Comparison of ENCODE assay signal across 19 cellular contexts in genomic region chr7:130346339-130346905, GRCh38. TPM values are rescaled to one million over a fixed set of nuclear protein-coding genes. Genes with fewer than 3 reads are reported as not detected.
DNase-seq lines count a peak whose midpoint lies in the region; ATAC-seq, FAIRE-seq and TF ChIP-seq lines count a peak whose summit lies in the region.
"Had no signal": no experiment of that assay in that cellular context is flagged by ENCODE, and none has a peak within 500 bp of the region (broad histone marks: within the 10 kb centered on the region; RNA-seq: fewer than 3 reads in every experiment).

No MANE protein-coding gene starts in this region.

- peak overlapping the region; percentile 99 for H2BK120ac ChIP-seq in neuronal stem cell (ENCODE audit: low read depth, low read length)

- in situ Hi-C loops in HepG2 (cut with HindIII; ENCODE audit: extremely low pct_ligation_motif_present, low pct_unique_long_range_greater_than_20kb) = no loop called here

- no peaks in the 10 kb centered on the region for H4K20me1 ChIP-seq in HepG2 (ENCODE audit: insufficient read depth, low read length)
- H4K20me1 ChIP-seq: BLaER1 treated with 17β-estradiol and CSF1 and Interleukin-3, amounts not matched to agents 10 nM and 100 nM had no signal

- peak overlapping the region; percentile 90 for H3K18ac ChIP-seq in neuronal stem cell (ENCODE audit: low read length)

- DNase-seq in cardiac septum (ENCODE audit: low spot score) = peak; percentile 71
- no peak for DNase-seq in right atrium auricular region (ENCODE audit: low spot score)
- peak; percentile 37 for DNase-seq in RPMI7951 (ENCODE audit: low read depth)
- DNase-seq in HepG2 (ENCODE audit: low spot score) = no peak
- no peak for DNase-seq in neuronal stem cell (ENCODE audit: low spot score)
- DNase-seq in Peyer's patch = no peak
- no peak for DNase-seq in small intestine
- DNase-seq: 8988T; CD4-positive, CD25-positive, alpha-beta regulatory T cell; DMS 273 treated with DMSO at 0.1 percent for 48 hours; HCEC 1CT; KBM-7 had no signal

- no peak overlapping the region for H3K9ac ChIP-seq in HepG2 (ENCODE audit: insufficient read depth, low read depth, low read length)
- H3K9ac ChIP-seq in neuronal stem cell (ENCODE audit: low read depth, low read length, poor library complexity) = no peak overlapping the region
- H3K9ac ChIP-seq: BLaER1 treated with 17β-estradiol and CSF1 and Interleukin-3, amounts not matched to agents 10 nM and 100 nM had no signal

- H2AK5ac ChIP-seq in neuronal stem cell (ENCODE audit: low read depth, low read length) = peak overlapping the region; percentile 98

- peak overlapping the region; percentile 34 for H3K23ac ChIP-seq in neuronal stem cell (ENCODE audit: low read depth, low read length, poor library complexity)

- TF ChIP-seq CTCF in right atrium auricular region (IDR thresholded peaks at IDR 0.05) (no peak), HepG2 (CRISPR knock-in tag; IDR thresholded peaks at IDR 0.05) (no peak), Peyer's patch (IDR thresholded peaks at IDR 0.05) (no peak)

- H3K14ac ChIP-seq in neuronal stem cell (ENCODE audit: low read length) = no peak overlapping the region

- WGBS in HepG2 (ENCODE audit: low lambda C conversion rate) = 57% methylated on average over 5 of the region's 10 CpGs
- WGBS in neuronal stem cell (ENCODE audit: extremely low coverage in 2 of 2, insufficient read length in 2 of 2, insufficient replicate concordance in 1 of 2), 2 donors = no CpG with 5 or more reads among the region's 10 CpGs
- 83 to 86% (median 85%) methylated on average over 10 of the region's 10 CpGs for WGBS in small intestine, 3 donors

- TF ChIP-seq EP300 in HepG2 (IDR thresholded peaks at IDR 0.05; ENCODE audit: low read depth in 2 of 2, low read length in 2 of 2) (no peak), HepG2 (CRISPR knock-in tag; IDR thresholded peaks at IDR 0.05; ENCODE audit: borderline replicate concordance) (no peak)

- H3K4me2 ChIP-seq in HepG2 (ENCODE audit: low read depth, low read length) = no peak overlapping the region
- no peak overlapping the region for H3K4me2 ChIP-seq in neuronal stem cell (ENCODE audit: insufficient read depth, low read length, poor library complexity, severe bottlenecking)
- H3K4me2 ChIP-seq: BLaER1 treated with 17β-estradiol and CSF1 and Interleukin-3, amounts not matched to agents 10 nM and 100 nM had no signal

- H3K27ac ChIP-seq in right atrium auricular region = no peak overlapping the region
- no peak overlapping the region for H3K27ac ChIP-seq in HepG2 (ENCODE audit: extremely low read length, insufficient read depth, low read length)
- no peak overlapping the region for H3K27ac ChIP-seq in neuronal stem cell (replicated peaks; ENCODE audit: low read length)
- no peak overlapping the region for H3K27ac ChIP-seq in Peyer's patch
- no peak overlapping the region for H3K27ac ChIP-seq in small intestine (ENCODE audit: low read depth in 1 of 2, low read length in 1 of 2)
- H3K27ac ChIP-seq: BLaER1 treated with 17β-estradiol and CSF1 and Interleukin-3, amounts not matched to agents 10 nM and 100 nM had no signal

- H3K4ac ChIP-seq in neuronal stem cell (ENCODE audit: low read length) = no peak overlapping the region

- peak overlapping the region; percentile 68 for H2BK12ac ChIP-seq in neuronal stem cell (ENCODE audit: low read length)

- CTCF ChIA-PET in HepG2 (lab: Yijun Ruan, JAX; ENCODE audit: low intra/inter-chr PET ratio, low total read pairs) = no interaction called here

- H2AFZ ChIP-seq in HepG2 (ENCODE audit: low read length) (no peak overlapping the region), neuronal stem cell (ENCODE audit: low read length) (no peak overlapping the region)

- TF ChIP-seq POLR2A in HepG2 (IDR thresholded peaks at IDR 0.05; ENCODE audit: insufficient read depth in 1 of 2, low read depth in 2 of 2, low read length in 2 of 2) (no peak), Peyer's patch (IDR thresholded peaks at IDR 0.05) (no peak)

- H2BK15ac ChIP-seq in neuronal stem cell (ENCODE audit: low read length) = peak overlapping the region; percentile 90

- ATAC-seq in HepG2 (no peak), GM21737 (IDR thresholded peaks at IDR 0.05; ENCODE audit: unreplicated experiment) (no peak)

- no TSS peak for BruUV-seq in HepG2 (replicated peaks; lab: Mats Ljungman, UMichigan)

- no peak overlapping the region for H4K8ac ChIP-seq in neuronal stem cell (ENCODE audit: low read depth, low read length)

- POLR2A ChIA-PET in HepG2 (lab: Yijun Ruan, JAX) = no interaction called here

- H3K4me3 ChIP-seq in right atrium auricular region (no peak overlapping the region), HepG2 (replicated peaks in 1 of 3; ENCODE audit: insufficient read depth in 1 of 3, low read depth in 2 of 3, low read length in 3 of 3) (no peak overlapping the region), neuronal stem cell (ENCODE audit: low read length in 2 of 2) (no peak overlapping the region), Peyer's patch (no peak overlapping the region), small intestine (ENCODE audit: low read depth in 1 of 2, low read length in 2 of 2) (no peak overlapping the region)
- H3K4me3 ChIP-seq: BLaER1 treated with 17β-estradiol and CSF1 and Interleukin-3, amounts not matched to agents 10 nM and 100 nM had no signal

- peaks cover 0 to 7% of the 10 kb centered on the region in 2 donors for H3K4me1 ChIP-seq in right atrium auricular region
- H3K4me1 ChIP-seq in HepG2 (ENCODE audit: insufficient read depth, low read length) = peaks cover 20% of the 10 kb centered on the region
- H3K4me1 ChIP-seq in neuronal stem cell (ENCODE audit: control insufficient read depth in 2 of 2, insufficient read depth in 1 of 2, low read depth in 1 of 2, low read length in 2 of 2) = peaks cover 33 to 34% of the 10 kb centered on the region in 2 donors
- peaks cover 0 to 3% (median 0%) of the 10 kb centered on the region in 4 donors for H3K4me1 ChIP-seq in Peyer's patch
- H3K4me1 ChIP-seq in small intestine (ENCODE audit: control insufficient read depth in 2 of 2, insufficient read depth in 1 of 2, low read depth in 1 of 2, low read length in 1 of 2) = no peaks in the 10 kb centered on the region

- FAIRE-seq in HepG2 (lab: Jason Lieb, UNC) (no peak), small intestine (lab: Jason Lieb, UNC) (no peak)
- FAIRE-seq: GM12891, GM19239, HTR-8/SVneo had no signal

- H3K79me2 ChIP-seq in HepG2 (ENCODE audit: insufficient read depth, low read length) = no peaks in the 10 kb centered on the region

- H3K36me3 ChIP-seq in right atrium auricular region = no peaks in the 10 kb centered on the region
- no peaks in the 10 kb centered on the region for H3K36me3 ChIP-seq in HepG2 (replicated peaks in 1 of 2; ENCODE audit: control insufficient read depth in 1 of 2, insufficient read depth in 2 of 2, low read length in 2 of 2)
- H3K36me3 ChIP-seq in neuronal stem cell (replicated peaks in 1 of 2; ENCODE audit: control insufficient read depth in 2 of 2, insufficient read depth in 2 of 2, low read length in 2 of 2) = no peaks in the 10 kb centered on the region
- H3K36me3 ChIP-seq in Peyer's patch = no peaks in the 10 kb centered on the region
- no peaks in the 10 kb centered on the region for H3K36me3 ChIP-seq in small intestine (ENCODE audit: control insufficient read depth in 2 of 2, insufficient read depth in 2 of 2, low read length in 2 of 2)
- H3K36me3 ChIP-seq: BLaER1 treated with 17β-estradiol and CSF1 and Interleukin-3, amounts not matched to agents 10 nM and 100 nM had no signal

- H3K27me3 ChIP-seq in right atrium auricular region = no peaks in the 10 kb centered on the region
- peaks cover 5 to 15% of the 10 kb centered on the region in 2 experiments for H3K27me3 ChIP-seq in HepG2 (ENCODE audit: control insufficient read depth in 1 of 2, insufficient read depth in 2 of 2, low read length in 2 of 2)
- no peaks in the 10 kb centered on the region for H3K27me3 ChIP-seq in neuronal stem cell (ENCODE audit: control insufficient read depth in 3 of 3, insufficient read depth in 3 of 3, low read depth in 1 of 3, low read length in 3 of 3)
- no peaks in the 10 kb centered on the region for H3K27me3 ChIP-seq in Peyer's patch
- H3K27me3 ChIP-seq in small intestine (ENCODE audit: control insufficient read depth in 2 of 2, insufficient read depth in 2 of 2, low read length in 2 of 2) = no peaks in the 10 kb centered on the region
- H3K27me3 ChIP-seq: BLaER1 treated with 17β-estradiol and CSF1 and Interleukin-3, amounts not matched to agents 10 nM and 100 nM had no signal

- no peak for TF ChIP-seq RAD21 in HepG2 (CRISPR knock-in tag; IDR thresholded peaks at IDR 0.05)

- H3K9me3 ChIP-seq in right atrium auricular region (no peaks in the 10 kb centered on the region), HepG2 (ENCODE audit: low read length) (no peaks in the 10 kb centered on the region), neuronal stem cell (replicated peaks in 1 of 2; ENCODE audit: control insufficient read depth in 2 of 2, insufficient read depth in 1 of 2, low read depth in 1 of 2, low read length in 2 of 2) (no peaks in the 10 kb centered on the region), Peyer's patch (no peaks in the 10 kb centered on the region), small intestine (ENCODE audit: control insufficient read depth, low read depth) (no peaks in the 10 kb centered on the region)
- H3K9me3 ChIP-seq: BLaER1 treated with 17β-estradiol and CSF1 and Interleukin-3, amounts not matched to agents 10 nM and 100 nM had no signal

- peak overlapping the region; percentile 89 for H2BK5ac ChIP-seq in neuronal stem cell (ENCODE audit: low read length)

- no peaks in the 10 kb centered on the region for H3K79me1 ChIP-seq in neuronal stem cell (ENCODE audit: low read depth, low read length)

- intact Hi-C loops in cardiac septum (cut with DNase I) = no loop called here
- intact Hi-C loops in HepG2 (cut with micrococcal nuclease; ENCODE audit: unreplicated experiment) = no loop called here

- peak overlapping the region; percentile 94 for H4K91ac ChIP-seq in neuronal stem cell (ENCODE audit: low read depth, low read length, poor library complexity)

RNA-seq across cellular contexts. Expression of gene CPA5, which starts 1.8 kb away (rescaled TPM):
- not detected for total RNA-seq in cardiac septum
- total RNA-seq in right atrium auricular region = not detected
- total RNA-seq in RPMI7951 (2014; rRNA removed; shearing (Covaris generic)) = 0.12 and 0.20 TPM in 2 replicates
- not detected in 2 replicates for total RNA-seq in HepG2 (2016; rRNA removed; fragmentation: Illumina TruSeq; extraction: Trizol)
- total RNA-seq in HepG2 (2016; cell fraction: cytosol; rRNA removed; fragmentation: Illumina TruSeq; extraction: Trizol; ENCODE audit: low read depth) = not detected in 2 replicates
- total RNA-seq in HepG2 (2016; cell fraction: insoluble cytoplasmic fraction; rRNA removed; fragmentation: Illumina TruSeq; extraction: Trizol) = not detected in 2 replicates
- total RNA-seq in HepG2 (2016; cell fraction: membrane; rRNA removed; fragmentation: Illumina TruSeq; extraction: Trizol) = not detected in 2 replicates
- total RNA-seq in HepG2 (2016; cell fraction: nucleus; rRNA removed; fragmentation: Illumina TruSeq; extraction: Trizol) = not detected in 2 replicates
- 0.30 and 0.48 TPM in 2 replicates for polyA plus RNA-seq in HepG2 (2011; rRNA removed)
- polyA plus RNA-seq in HepG2 (2011; cell fraction: cytosol; rRNA removed) = 0.20 and 0.21 TPM in 2 replicates
- polyA plus RNA-seq in HepG2 (2011; cell fraction: nucleus; rRNA removed) = 1.4 and 1.6 TPM in 2 replicates
- polyA plus RNA-seq in HepG2 (2012) = 0.59 TPM in 1 of 2 replicates, not detected in the other
- 0.19 TPM in 1 of 2 replicates, not detected in the other for polyA plus RNA-seq in HepG2 (2016; cell fraction: cytosol; fragmentation: Illumina TruSeq; extraction: Trizol; ENCODE audit: low read depth)
- not detected in 2 replicates for polyA plus RNA-seq in HepG2 (2016; cell fraction: insoluble cytoplasmic fraction; fragmentation: Illumina TruSeq; extraction: Trizol; ENCODE audit: low read depth)
- 0.30 TPM in 1 of 2 replicates, not detected in the other for polyA plus RNA-seq in HepG2 (2016; cell fraction: membrane; fragmentation: Illumina TruSeq; extraction: Trizol; ENCODE audit: low read depth)
- not detected in 2 replicates for polyA plus RNA-seq in HepG2 (2016; cell fraction: nucleus; fragmentation: Illumina TruSeq; extraction: Trizol; ENCODE audit: insufficient read depth, low read depth)
- 1.0 TPM in 1 of 2 replicates, not detected in the other for polyA minus RNA-seq in HepG2 (2011; rRNA and poly(A)+ RNA removed; ENCODE audit: low replicate concordance)
- not detected in 2 replicates for polyA minus RNA-seq in HepG2 (2011; cell fraction: cytosol; rRNA and poly(A)+ RNA removed)
- polyA minus RNA-seq in HepG2 (2011; cell fraction: nucleus; rRNA and poly(A)+ RNA removed) = not detected in 2 replicates
- polyA plus RNA-seq in neuronal stem cell (2013, experiment 1 of 2) = 0.11 TPM
- polyA plus RNA-seq in neuronal stem cell (2013, experiment 2 of 2) = 0.03 TPM
- not detected for total RNA-seq in Peyer's patch
- polyA plus RNA-seq in small intestine = under 1 TPM in 1 of 3 donors, not detected in 2; 0.04 TPM
- total RNA-seq: H4 had no signal

RNA-seq across cellular contexts. Expression of gene CPA1, which starts 33.9 kb away (rescaled TPM):
- total RNA-seq in cardiac septum (not detected), right atrium auricular region (not detected), HepG2 (2016; rRNA removed; fragmentation: Illumina TruSeq; extraction: Trizol) (0.20 TPM in 1 of 2 replicates, not detected in the other), Peyer's patch (not detected)
- total RNA-seq in RPMI7951 (2014; rRNA removed; shearing (Covaris generic)) = not detected in 2 replicates
- total RNA-seq in HepG2 (2016; cell fraction: cytosol; rRNA removed; fragmentation: Illumina TruSeq; extraction: Trizol; ENCODE audit: low read depth) = 0.20 and 0.35 TPM in 2 replicates
- total RNA-seq in HepG2 (2016; cell fraction: insoluble cytoplasmic fraction; rRNA removed; fragmentation: Illumina TruSeq; extraction: Trizol) = not detected in 2 replicates
- 0.34 TPM in 1 of 2 replicates, not detected in the other for total RNA-seq in HepG2 (2016; cell fraction: membrane; rRNA removed; fragmentation: Illumina TruSeq; extraction: Trizol)
- not detected in 2 replicates for total RNA-seq in HepG2 (2016; cell fraction: nucleus; rRNA removed; fragmentation: Illumina TruSeq; extraction: Trizol)
- polyA plus RNA-seq in HepG2 (2011; rRNA removed) (0.57 and 0.58 TPM in 2 replicates), small intestine (10 to 100 TPM in 2 of 3 donors, under 1 TPM in 1; 0.28 to 12.7 (median 12.2) TPM)
- 0.42 and 0.77 TPM in 2 replicates for polyA plus RNA-seq in HepG2 (2011; cell fraction: cytosol; rRNA removed)
- 1.2 and 2.4 TPM in 2 replicates for polyA plus RNA-seq in HepG2 (2011; cell fraction: nucleus; rRNA removed)
- polyA plus RNA-seq in HepG2 (2012) = 0.16 TPM in 1 of 2 replicates, not detected in the other
- 0.17 and 0.27 TPM in 2 replicates for polyA plus RNA-seq in HepG2 (2016; cell fraction: cytosol; fragmentation: Illumina TruSeq; extraction: Trizol; ENCODE audit: low read depth)
- 0.22 TPM in 1 of 2 replicates, not detected in the other for polyA plus RNA-seq in HepG2 (2016; cell fraction: insoluble cytoplasmic fraction; fragmentation: Illumina TruSeq; extraction: Trizol; ENCODE audit: low read depth)
- 0.14 TPM in 1 of 2 replicates, not detected in the other for polyA plus RNA-seq in HepG2 (2016; cell fraction: membrane; fragmentation: Illumina TruSeq; extraction: Trizol; ENCODE audit: low read depth)
- not detected in 2 replicates for polyA plus RNA-seq in HepG2 (2016; cell fraction: nucleus; fragmentation: Illumina TruSeq; extraction: Trizol; ENCODE audit: insufficient read depth, low read depth)
- not detected in 2 replicates for polyA minus RNA-seq in HepG2 (2011; rRNA and poly(A)+ RNA removed; ENCODE audit: low replicate concordance)
- not detected in 2 replicates for polyA minus RNA-seq in HepG2 (2011; cell fraction: cytosol; rRNA and poly(A)+ RNA removed)
- polyA minus RNA-seq in HepG2 (2011; cell fraction: nucleus; rRNA and poly(A)+ RNA removed) = 0.90 and 1.2 TPM in 2 replicates
- 0.22 TPM for polyA plus RNA-seq in neuronal stem cell (2013, experiment 1 of 2)
- 0.08 TPM for polyA plus RNA-seq in neuronal stem cell (2013, experiment 2 of 2)
- total RNA-seq: CD4-positive, CD25-positive, alpha-beta regulatory T cell; Daoy; H4 had no signal

RNA-seq across cellular contexts. Expression of gene CPA4, which starts 53.5 kb away (rescaled TPM):
- total RNA-seq in cardiac septum (0.16 TPM), right atrium auricular region (1 to 10 TPM; 2.0 to 6.0 TPM), HepG2 (2016; rRNA removed; fragmentation: Illumina TruSeq; extraction: Trizol) (0.17 and 0.22 TPM in 2 replicates), Peyer's patch (not detected)
- 16.8 and 17.9 TPM in 2 replicates for total RNA-seq in RPMI7951 (2014; rRNA removed; shearing (Covaris generic))
- not detected in 2 replicates for total RNA-seq in HepG2 (2016; cell fraction: cytosol; rRNA removed; fragmentation: Illumina TruSeq; extraction: Trizol; ENCODE audit: low read depth)
- 0.24 TPM in 2 replicates for total RNA-seq in HepG2 (2016; cell fraction: insoluble cytoplasmic fraction; rRNA removed; fragmentation: Illumina TruSeq; extraction: Trizol)
- total RNA-seq in HepG2 (2016; cell fraction: membrane; rRNA removed; fragmentation: Illumina TruSeq; extraction: Trizol) = 0.06 TPM in 1 of 2 replicates, not detected in the other
- 0.88 and 1.2 TPM in 2 replicates for total RNA-seq in HepG2 (2016; cell fraction: nucleus; rRNA removed; fragmentation: Illumina TruSeq; extraction: Trizol)
- polyA plus RNA-seq in HepG2 (2011; rRNA removed) (0.20 and 0.39 TPM in 2 replicates), small intestine (under 1 TPM in 1 of 3 donors, not detected in 2; 0.09 TPM)
- 0.11 and 0.32 TPM in 2 replicates for polyA plus RNA-seq in HepG2 (2011; cell fraction: cytosol; rRNA removed)
- 0.27 and 0.93 TPM in 2 replicates for polyA plus RNA-seq in HepG2 (2011; cell fraction: nucleus; rRNA removed)
- polyA plus RNA-seq in HepG2 (2012) = not detected in 2 replicates
- not detected in 2 replicates for polyA plus RNA-seq in HepG2 (2016; cell fraction: cytosol; fragmentation: Illumina TruSeq; extraction: Trizol; ENCODE audit: low read depth)
- 0.58 TPM in 1 of 2 replicates, not detected in the other for polyA plus RNA-seq in HepG2 (2016; cell fraction: insoluble cytoplasmic fraction; fragmentation: Illumina TruSeq; extraction: Trizol; ENCODE audit: low read depth)
- polyA plus RNA-seq in HepG2 (2016; cell fraction: membrane; fragmentation: Illumina TruSeq; extraction: Trizol; ENCODE audit: low read depth) = not detected in 2 replicates
- 0.86 and 1.1 TPM in 2 replicates for polyA plus RNA-seq in HepG2 (2016; cell fraction: nucleus; fragmentation: Illumina TruSeq; extraction: Trizol; ENCODE audit: insufficient read depth, low read depth)
- polyA minus RNA-seq in HepG2 (2011; rRNA and poly(A)+ RNA removed; ENCODE audit: low replicate concordance) = 0.12 and 15.7 TPM in 2 replicates
- polyA minus RNA-seq in HepG2 (2011; cell fraction: cytosol; rRNA and poly(A)+ RNA removed) = 0.49 TPM in 1 of 2 replicates, not detected in the other
- 0.50 TPM in 1 of 2 replicates, not detected in the other for polyA minus RNA-seq in HepG2 (2011; cell fraction: nucleus; rRNA and poly(A)+ RNA removed)
- polyA plus RNA-seq in neuronal stem cell (2013, experiment 1 of 2) = 0.04 TPM
- 0.11 TPM for polyA plus RNA-seq in neuronal stem cell (2013, experiment 2 of 2)
- total RNA-seq: CD4-positive, CD25-positive, alpha-beta regulatory T cell had no signal
- polyA plus RNA-seq: CD4-positive, CD25-positive, alpha-beta regulatory T cell had no signal

Comparison
In these comparisons a context has a peak if more than half of its experiments do, and no peak if none do; other contexts are left out.
1. DNase-seq: peak in cardiac septum (single experiment) and RPMI7951 (single experiment); none in right atrium auricular region (single experiment), HepG2 (single experiment), neuronal stem cell (single experiment), Peyer's patch (0 of 3) and small intestine (single experiment).